Comparison of ENCODE assay signal across 8 cellular contexts in genomic region chr11:63671322-63672155, GRCh38. TPM values are rescaled to one million over a fixed set of nuclear protein-coding genes. Genes with fewer than 3 reads are reported as not detected.
DNase-seq lines count a peak whose midpoint lies in the region; ATAC-seq and TF ChIP-seq lines count a peak whose summit lies in the region.

ATL3 (minus strand) TSS chr11:63671376; CDS start chr11:63671335, 41 bp downstream.

- peak; percentile 96 for ATAC-seq in stimulated activated naive CD8-positive, alpha-beta T cell treated with anti-CD3 and anti-CD28 coated beads, Interleukin-15, amount 100 ng/mL, for 72 hours

- H2AFZ ChIP-seq in H9 (ENCODE audit: low read length) (no peak within 1 kb of the TSS), neural cell (ENCODE audit: low read depth, low read length) (peak within 1 kb of the TSS; percentile 32)

- no peak within 1 kb of the TSS for H3K56ac ChIP-seq in H9 (ENCODE audit: insufficient read length, low read depth, low read length)

- no peaks in the 10 kb centered on the region for H3K36me3 ChIP-seq in neural cell (ENCODE audit: insufficient read depth, low read length)

- H3K18ac ChIP-seq in H9 (ENCODE audit: insufficient read length, low read depth, low read length) = peak within 1 kb of the TSS; percentile 24

- H4K5ac ChIP-seq in H9 (ENCODE audit: insufficient read length, low read depth, low read length) = no peak within 1 kb of the TSS

- H3F3A ChIP-seq in neural cell (ENCODE audit: insufficient read depth, low read length, poor library complexity, severe bottlenecking) = no peaks in the 10 kb centered on the region

- H3K9me2 ChIP-seq in neural cell (ENCODE audit: insufficient read depth, low read length) = no peaks in the 10 kb centered on the region

- H2BK20ac ChIP-seq in H9 (ENCODE audit: low read depth, low read length, poor library complexity, severe bottlenecking) = no peak within 1 kb of the TSS

- H3K36me3 Mint-ChIP-seq in H9 (ENCODE audit: insufficient read depth in 1 of 3, low read depth in 3 of 3) = peaks cover 0 to 14% (median 3%) of the 10 kb centered on the region in 3 experiments; a peak in 5 of 7 replicates

- H3K9ac ChIP-seq in H9 (ENCODE audit: extremely low read depth, insufficient read length, low read length) = peak within 1 kb of the TSS; percentile 42
- H3K9ac ChIP-seq in neural cell (ENCODE audit: low read length) = peak within 1 kb of the TSS; percentile 45

- H3K79me2 ChIP-seq in H9 (ENCODE audit: insufficient read depth, low read length) = peaks cover 4% of the 10 kb centered on the region; the same call in 1 of the 2 replicates
- no peaks in the 10 kb centered on the region for H3K79me2 ChIP-seq in neural cell (replicated peaks; ENCODE audit: insufficient read depth, low read length)

- peaks cover 8% of the 10 kb centered on the region for H3K79me1 ChIP-seq in H9 (ENCODE audit: insufficient read depth, low read depth, low read length, poor library complexity, severe bottlenecking)

- H3K27me3 ChIP-seq in H9 (ENCODE audit: insufficient read depth, low read length) = no peaks in the 10 kb centered on the region
- H3K27me3 ChIP-seq in neural cell (ENCODE audit: insufficient read depth, low read depth, low read length) = peaks cover 22% of the 10 kb centered on the region

- H4K8ac ChIP-seq in H9 (replicated peaks; ENCODE audit: insufficient read length, low read depth, low read length) = no peak within 1 kb of the TSS

- H3K27me3 Mint-ChIP-seq in H9 (ENCODE audit: low read depth) = peaks cover 12% of the 10 kb centered on the region
- H3K27me3 Mint-ChIP-seq in stimulated activated naive CD8-positive, alpha-beta T cell treated with anti-CD3 and anti-CD28 coated beads, Interleukin-15, amount 100 ng/mL, for 72 hours = no peaks in the 10 kb centered on the region

- H3K4ac ChIP-seq in H9 (ENCODE audit: low read depth, low read length) = no peak within 1 kb of the TSS

- no peak within 1 kb of the TSS for H3K23ac ChIP-seq in H9 (ENCODE audit: insufficient read length, low read depth, low read length)

- H4K20me1 ChIP-seq in H9 (ENCODE audit: control insufficient read depth, insufficient read depth, insufficient read length) (no peaks in the 10 kb centered on the region), neural cell (ENCODE audit: insufficient read depth) (no peaks in the 10 kb centered on the region)

- H3K23me2 ChIP-seq in H9 (ENCODE audit: insufficient read length, low read depth, low read length, poor library complexity, severe bottlenecking) = peaks cover 7% of the 10 kb centered on the region

- no peak within 1 kb of the TSS for H2AK5ac ChIP-seq in H9 (ENCODE audit: insufficient read length, low read length)

- peaks cover 4 to 9% of the 10 kb centered on the region in 2 experiments; a peak in 3 of 5 replicates for H3K9me3 Mint-ChIP-seq in H9
- no peaks in the 10 kb centered on the region for H3K9me3 Mint-ChIP-seq in stimulated activated naive CD8-positive, alpha-beta T cell treated with anti-CD3 and anti-CD28 coated beads, Interleukin-15, amount 100 ng/mL, for 72 hours

- H3K4me3 ChIP-seq in fibroblast of villous mesenchyme (ENCODE audit: low read depth, low read length) = peak within 1 kb of the TSS; percentile 81
- peak within 1 kb of the TSS; percentile 69 for H3K4me3 ChIP-seq in neural cell (ENCODE audit: low read length)

- H2BK5ac ChIP-seq in H9 (ENCODE audit: insufficient read length, low read length) = no peak within 1 kb of the TSS

- H3K27ac ChIP-seq in H9 (ENCODE audit: insufficient read length, low read depth, low read length) = no peak within 1 kb of the TSS
- no peak within 1 kb of the TSS for H3K27ac ChIP-seq in neural cell (ENCODE audit: low read length)

- no peak for TF ChIP-seq EP300 in neural cell (conservative IDR thresholded peaks at IDR 0.05; ENCODE audit: poor library complexity, severe bottlenecking)

- peak within 1 kb of the TSS; percentile 31; the same call in 1 of the 2 replicates for H3K14ac ChIP-seq in H9 (ENCODE audit: insufficient read depth, low read length)

- no peak within 1 kb of the TSS for H2BK12ac ChIP-seq in H9 (ENCODE audit: insufficient read length, low read depth, low read length)

- no peak within 1 kb of the TSS for H3T11ph ChIP-seq in H9 (ENCODE audit: low read length)

- DNase-seq in ELR (ENCODE audit: low read depth) (peak; percentile 97), H9 (peak; percentile 99), M059J (ENCODE audit: low read depth) (peak; percentile 96), SIG-M5 treated with dmso at 0.1 percent for 504 hours (lab: John Stamatoyannopoulos, UW; ENCODE audit: unreplicated experiment) (peak; percentile 92), activated gamma-delta T cell treated with Interleukin-2 at 50 U/mL for 16 hours (peak; percentile 95), fibroblast of villous mesenchyme (ENCODE audit: low read depth) (peak; percentile 96)
- peak; percentile 91 to 95 for DNase-seq in stimulated activated naive CD8-positive, alpha-beta T cell treated with anti-CD3 and anti-CD28 coated beads, Interleukin-15, amount 100 ng/mL, for 72 hours

- no peak for TF ChIP-seq RAD21 in neural cell (conservative IDR thresholded peaks at IDR 0.05)

- H3K4me1 Mint-ChIP-seq in H9 = peaks cover 17 to 21% of the 10 kb centered on the region in 2 experiments
- peaks cover 44% of the 10 kb centered on the region for H3K4me1 Mint-ChIP-seq in stimulated activated naive CD8-positive, alpha-beta T cell treated with anti-CD3 and anti-CD28 coated beads, Interleukin-15, amount 100 ng/mL, for 72 hours

- WGBS in H9 (ENCODE audit: extremely low coverage, insufficient read length, low lambda C conversion rate) = no CpG with 5 or more reads among the region's 69 CpGs

- no peak within 1 kb of the TSS; a peak in 2 of 7 replicates for H3K27ac Mint-ChIP-seq in H9
- peak within 1 kb of the TSS; percentile 60 to 71 for H3K27ac Mint-ChIP-seq in stimulated activated naive CD8-positive, alpha-beta T cell treated with anti-CD3 and anti-CD28 coated beads, Interleukin-15, amount 100 ng/mL, for 72 hours

- H3K4me1 ChIP-seq in H9 (ENCODE audit: insufficient read depth, low read length) = no peaks in the 10 kb centered on the region; the same call in 1 of the 2 replicates

- H3K4me2 ChIP-seq in H9 (ENCODE audit: insufficient read depth, insufficient read length, low read length) (peak within 1 kb of the TSS; percentile 80), neural cell (ENCODE audit: low read length) (peak within 1 kb of the TSS; percentile 3)

- peak within 1 kb of the TSS; percentile 61 to 75 for H3K4me3 Mint-ChIP-seq in H9
- H3K4me3 Mint-ChIP-seq in stimulated activated naive CD8-positive, alpha-beta T cell treated with anti-CD3 and anti-CD28 coated beads, Interleukin-15, amount 100 ng/mL, for 72 hours = peak within 1 kb of the TSS; percentile 83 to 84

- H2BK120ac ChIP-seq in H9 (ENCODE audit: low read depth, low read length, poor library complexity, severe bottlenecking) = no peak within 1 kb of the TSS

- H3K9me3 ChIP-seq in H9 (ENCODE audit: control insufficient read depth, low read depth, low read length) (no peaks in the 10 kb centered on the region), neural cell (ENCODE audit: low read length) (no peaks in the 10 kb centered on the region)

- no peak within 1 kb of the TSS for H4K91ac ChIP-seq in H9 (ENCODE audit: insufficient read length, low read depth, low read length)

- TF ChIP-seq CTCF in H9 (conservative IDR thresholded peaks at IDR 0.05) = no peak
- TF ChIP-seq CTCF in fibroblast of villous mesenchyme (IDR thresholded peaks at IDR 0.05; ENCODE audit: insufficient read depth, low read depth, low read length) = no peak
- TF ChIP-seq CTCF in neural cell (IDR thresholded peaks at IDR 0.05; ENCODE audit: poor library complexity, severe bottlenecking) = no peak

- H2BK15ac ChIP-seq in H9 (ENCODE audit: low read depth, low read length) = no peak within 1 kb of the TSS; the same call in 1 of the 2 replicates

TF ChIP-seq in neural cell, 6 proteins besides CTCF, POLR2A, EP300 and RAD21:
- TF ChIP-seq POLR2AphosphoS5 (IDR thresholded peaks at IDR 0.05) (peak; percentile 25), EZH2 (IDR thresholded peaks at IDR 0.05; ENCODE audit: borderline replicate concordance, insufficient read depth, low read length, poor library complexity, severe bottlenecking) (no peak), MXI1 (conservative IDR thresholded peaks at IDR 0.05; ENCODE audit: poor library complexity, severe bottlenecking) (peak; percentile 77), REST (IDR thresholded peaks at IDR 0.05; ENCODE audit: borderline replicate concordance) (no peak), SMC3 (conservative IDR thresholded peaks at IDR 0.05; ENCODE audit: poor library complexity) (peak; percentile 21)

RNA-seq across cellular contexts. Expression of gene ATL3, which starts in this region (rescaled TPM):
- 24.0 and 25.4 TPM in 2 replicates for total RNA-seq in H9 (2021)
- total RNA-seq in M059J (2014; rRNA removed; shearing (Covaris generic)) = 51.3 and 80.4 TPM in 2 replicates
- total RNA-seq in fibroblast of villous mesenchyme = 123 and 152 TPM in 2 replicates
- 2.4 and 4.0 TPM in 2 replicates for polyA plus RNA-seq in neural cell
- polyA minus RNA-seq in neural cell = 3.9 and 6.3 TPM in 2 replicates

Comparison
In these comparisons a context has a peak if more than half of its experiments do, and no peak if none do; other contexts are left out.
1. H3K27ac Mint-ChIP-seq: peak in stimulated activated naive CD8-positive, alpha-beta T cell treated with anti-CD3 and anti-CD28 coated beads, Interleukin-15, amount 100 ng/mL, for 72 hours (2 of 2); none in H9 (0 of 3).
2. Peak in every context shown above with its lines, with median percentiles within 50 percentile points of each other: DNase-seq.